14 cellular contexts compared by ENCODE assay signal in genomic region chr1:235330918-235331285, GRCh38. TPM values are rescaled to one million over a fixed set of nuclear protein-coding genes. Genes with fewer than 3 reads are reported as not detected.
DNase-seq lines count a peak whose midpoint lies in the region; ATAC-seq, FAIRE-seq and TF ChIP-seq lines count a peak whose summit lies in the region.
"Had no signal": no experiment of that assay in that cellular context is flagged by ENCODE, and none has a peak within 500 bp of the region (broad histone marks: within the 10 kb centered on the region; RNA-seq: fewer than 3 reads in every experiment).

No MANE protein-coding gene starts in this region.

- peak overlapping the region in 2 of 11 experiments; percentile 79 to 83; a peak in 2 of 22 replicates for H3K27ac ChIP-seq in BLaER1 treated with 17β-estradiol and CSF1 and Interleukin-3, amounts not matched to agents 10 nM and 100 nM
- H3K27ac ChIP-seq in HUES6 (ENCODE audit: low read depth, low read length), result no peak overlapping the region
- peak overlapping the region; percentile 97; the same call in 2 of the 3 replicates for H3K27ac ChIP-seq in K562 (ENCODE audit: extremely low read depth, low read depth, low read length)
- no peak overlapping the region for H3K27ac ChIP-seq in mucosa of rectum (ENCODE audit: low read depth in 2 of 2, low read length in 2 of 2)

- intact Hi-C loops in K562 (cut with micrococcal nuclease), result no loop called here

- no peaks in the 10 kb centered on the region for H3K9me1 ChIP-seq in K562 (ENCODE audit: control insufficient read depth, insufficient read depth, low read length)

- H3K9ac ChIP-seq in BLaER1 treated with 17β-estradiol and CSF1 and Interleukin-3, amounts not matched to agents 10 nM and 100 nM, result peak overlapping the region in 6 of 11 experiments; percentile 4 to 93 (median 86); a peak in 9 of 22 replicates
- no peak overlapping the region for H3K9ac ChIP-seq in HUES6 (ENCODE audit: low read length)
- H3K9ac ChIP-seq in K562 (ENCODE audit: insufficient read depth in 1 of 2, low read depth in 2 of 2, low read length in 2 of 2), result peak overlapping the region in 1 of 2 experiments; percentile 92; a peak in 3 of 4 replicates
- peak overlapping the region in 1 of 2 donors; percentile 29 for H3K9ac ChIP-seq in mucosa of rectum (ENCODE audit: low read depth in 1 of 2, low read length in 2 of 2)

- H3K4me3 ChIP-seq in BLaER1 treated with 17β-estradiol and CSF1 and Interleukin-3, amounts not matched to agents 10 nM and 100 nM, result peak overlapping the region in 7 of 10 experiments; percentile 69 to 86 (median 75); a peak in 8 of 20 replicates
- peak overlapping the region; percentile 84; the same call in 1 of the 2 replicates for H3K4me3 ChIP-seq in HUES6 (ENCODE audit: low read depth, low read length)
- peak overlapping the region; percentile 82 for H3K4me3 ChIP-seq in K562
- peak overlapping the region; percentile 26 to 43 for H3K4me3 ChIP-seq in mucosa of rectum (ENCODE audit: low read length in 2 of 2)
- H3K4me3 ChIP-seq: right atrium auricular region had no signal

- H3K79me2 ChIP-seq in K562 (ENCODE audit: control insufficient read depth, insufficient read depth, low read length), result peaks cover 91% of the 10 kb centered on the region

- no TSS peak for BruUV-seq in K562 (replicated peaks; lab: Mats Ljungman, UMichigan)

- in situ Hi-C loops in K562 (cut with MboI), result no loop called here

- CTCF ChIA-PET in K562 (lab: Yijun Ruan, JAX; ENCODE audit: low intra/inter-chr PET ratio), result no interaction called here

- peaks cover 17 to 69% (median 49%) of the 10 kb centered on the region in 11 experiments; a peak in 21 of 22 replicates for H4K20me1 ChIP-seq in BLaER1 treated with 17β-estradiol and CSF1 and Interleukin-3, amounts not matched to agents 10 nM and 100 nM
- H4K20me1 ChIP-seq in K562 (replicated peaks; ENCODE audit: control insufficient read depth, insufficient read depth, low read length), result no peaks in the 10 kb centered on the region

- ATAC-seq in K562, result no peak
- ATAC-seq in GM21825 (IDR thresholded peaks at IDR 0.05; ENCODE audit: unreplicated experiment), result no peak
- no peak for ATAC-seq in HG02840 (IDR thresholded peaks at IDR 0.05; ENCODE audit: low FRiP score, unreplicated experiment)
- no peak for ATAC-seq in GM21717 (IDR thresholded peaks at IDR 0.05; ENCODE audit: unreplicated experiment)
- ATAC-seq: activated CD4-positive, alpha-beta T cell treated with anti-CD3 and anti-CD28 coated beads for 36 hours; heart left ventricle; Right ventricle myocardium inferior had no signal

- FAIRE-seq in K562 (lab: Jason Lieb, UNC), result no peak
- FAIRE-seq: H54 had no signal

- POLR2A ChIA-PET in K562 (lab: Yijun Ruan, JAX), result interaction anchor here (0.6 to 1.7 kb wide), 5 partner anchors 9 to 84 kb away, joined by 3 to 4 read pairs (median 4); no protein-coding TSS in a partner anchor

- no peaks in the 10 kb centered on the region for H3K9me3 ChIP-seq in BLaER1 treated with 17β-estradiol and CSF1 and Interleukin-3, amounts not matched to agents 10 nM and 100 nM (replicated peaks in 1 of 11)
- no peaks in the 10 kb centered on the region for H3K9me3 ChIP-seq in HUES6 (ENCODE audit: control insufficient read depth, insufficient read depth, low read depth, low read length)
- no peaks in the 10 kb centered on the region for H3K9me3 ChIP-seq in K562 (replicated peaks; ENCODE audit: control insufficient read depth, insufficient read depth, low read depth, low read length)
- no peaks in the 10 kb centered on the region for H3K9me3 ChIP-seq in mucosa of rectum (ENCODE audit: control insufficient read depth in 2 of 2, low read length in 2 of 2)
- H3K9me3 ChIP-seq: heart left ventricle, right atrium auricular region, upper lobe of left lung had no signal

- H3K27me3 ChIP-seq in BLaER1 treated with 17β-estradiol and CSF1 and Interleukin-3, amounts not matched to agents 10 nM and 100 nM, result no peaks in the 10 kb centered on the region
- H3K27me3 ChIP-seq in HUES6 (ENCODE audit: control insufficient read depth, insufficient read depth, low read length) (no peaks in the 10 kb centered on the region), K562 (ENCODE audit: control insufficient read depth in 2 of 2, insufficient read depth in 2 of 2, low read length in 2 of 2) (no peaks in the 10 kb centered on the region), mucosa of rectum (ENCODE audit: control insufficient read depth in 2 of 2, insufficient read depth in 2 of 2, low read length in 2 of 2) (no peaks in the 10 kb centered on the region)
- H3K27me3 ChIP-seq: heart left ventricle, right atrium auricular region, upper lobe of left lung had no signal

- no peak for TF ChIP-seq EP300 in K562 (IDR thresholded peaks at IDR 0.05; ENCODE audit: low read length)

- no peak for TF ChIP-seq POLR2A in K562 (conservative IDR thresholded peaks at IDR 0.05)

- H3K36me3 ChIP-seq in BLaER1 treated with 17β-estradiol and CSF1 and Interleukin-3, amounts not matched to agents 10 nM and 100 nM, result peaks cover 9 to 39% (median 14%) of the 10 kb centered on the region in 11 experiments; a peak in 19 of 22 replicates
- peaks cover 18% of the 10 kb centered on the region for H3K36me3 ChIP-seq in HUES6 (ENCODE audit: control insufficient read depth, insufficient read depth, low read length)
- H3K36me3 ChIP-seq in K562 (ENCODE audit: control insufficient read depth, insufficient read depth, low read length), result peaks cover 32% of the 10 kb centered on the region
- no peaks in the 10 kb centered on the region for H3K36me3 ChIP-seq in mucosa of rectum (ENCODE audit: control insufficient read depth in 2 of 2, insufficient read depth in 2 of 2, low read length in 2 of 2)

- peaks cover 25 to 36% (median 32%) of the 10 kb centered on the region in 10 experiments for H3K4me1 ChIP-seq in BLaER1 treated with 17β-estradiol and CSF1 and Interleukin-3, amounts not matched to agents 10 nM and 100 nM
- H3K4me1 ChIP-seq in HUES6 (ENCODE audit: control insufficient read depth, insufficient read depth, low read length), result peaks cover 13% of the 10 kb centered on the region
- H3K4me1 ChIP-seq in K562 (replicated peaks in 1 of 2; ENCODE audit: control insufficient read depth in 2 of 2, insufficient read depth in 2 of 2, low read length in 2 of 2), result peaks cover 11 to 13% of the 10 kb centered on the region in 2 experiments; a peak in 3 of 5 replicates
- H3K4me1 ChIP-seq in mucosa of rectum (ENCODE audit: control insufficient read depth in 2 of 2, insufficient read depth in 2 of 2, low read length in 2 of 2), result peaks cover 7 to 18% of the 10 kb centered on the region in 2 donors

- DNase-seq in K562 (ENCODE audit: extremely low read depth in 1 of 4, low spot score in 3 of 4), result no peak
- no peak for DNase-seq in hippocampal formation (lab: John Stamatoyannopoulos, UW)
- DNase-seq: heart left ventricle, upper lobe of left lung had no signal

- TF ChIP-seq RAD21 in K562 (CRISPR knock-in tag; conservative IDR thresholded peaks at IDR 0.05 in 1 of 2, IDR thresholded peaks at IDR 0.05 in 1 of 2), result no peak

- 0 out of 2 replicates have a peak overlapping the region, but pooled peaks have one; percentile 41 for H2AFZ ChIP-seq in K562 (ENCODE audit: low read depth, low read length)

- TF ChIP-seq CTCF in K562 (IDR thresholded peaks at IDR 0.05 in 2 of 3, conservative IDR thresholded peaks at IDR 0.05 in 1 of 3; ENCODE audit: insufficient read depth in 2 of 3, low read depth in 1 of 3, low read length in 3 of 3), result no peak

- peak overlapping the region; percentile 78 to 98 (median 90) for H3K4me2 ChIP-seq in BLaER1 treated with 17β-estradiol and CSF1 and Interleukin-3, amounts not matched to agents 10 nM and 100 nM
- peak overlapping the region; percentile 98 for H3K4me2 ChIP-seq in K562 (ENCODE audit: insufficient read depth, low read length)

- WGBS in K562 (ENCODE audit: insufficient coverage, low coverage, missing lambda C conversion rate), result 27% methylated on average over 5 of the region's 5 CpGs

RNA-seq across cellular contexts. Expression of gene GGPS1, which starts 2.5 kb away (rescaled TPM):
- 7.8 and 28.4 TPM in 2 replicates for total RNA-seq in K562 (2011; cell fraction: chromatin; rRNA removed; ENCODE audit: low replicate concordance)
- total RNA-seq in K562 (2011; cell fraction: nucleolus; rRNA removed), result 5.3 and 8.7 TPM in 2 replicates
- total RNA-seq in K562 (2011; cell fraction: nucleoplasm; rRNA removed), result 15.0 and 24.5 TPM in 2 replicates
- total RNA-seq in K562 (2014; rRNA removed), result 18.8 and 29.7 TPM in 2 replicates
- total RNA-seq in K562 (2014; rRNA removed; fragmentation: Illumina TruSeq; extraction: Trizol), result 50.3 and 66.8 TPM in 2 replicates
- total RNA-seq in K562 (2015; rRNA removed; fragmentation: Illumina TruSeq; extraction: Trizol), result 35.6 and 36.7 TPM in 2 replicates
- 56.3 and 59.1 TPM in 2 replicates for total RNA-seq in K562 (2021)
- polyA plus RNA-seq in K562 (2011; rRNA removed), result 79.2 and 98.2 TPM in 2 replicates
- 25.8 and 49.3 TPM in 2 replicates for polyA plus RNA-seq in K562 (2011; cell fraction: cytosol; rRNA removed)
- polyA plus RNA-seq in K562 (2011; cell fraction: nucleus; rRNA removed), result 17.2 and 24.5 TPM in 2 replicates
- 39.7 and 48.5 TPM in 2 replicates for polyA plus RNA-seq in K562 (2012)
- polyA plus RNA-seq in K562 (2014; fragmentation: Illumina TruSeq; extraction: Trizol), result 70.4 and 72.1 TPM in 2 replicates
- 100 to 1,000 TPM in 1 of 2 experiments, 10 to 100 TPM in 1; 97.8 to 104 TPM for polyA plus RNA-seq in K562 (2014; fragmentation: Nextera tagmentation; extraction: Ambion mirVana)
- polyA plus RNA-seq in K562 (2014; rRNA removed), result 45.5 and 47.2 TPM in 2 replicates
- polyA minus RNA-seq in K562 (2011; rRNA and poly(A)+ RNA removed), result 53.9 and 65.6 TPM in 2 replicates
- 21.8 and 24.4 TPM in 2 replicates for polyA minus RNA-seq in K562 (2011; cell fraction: cytosol; rRNA and poly(A)+ RNA removed)
- 6.7 and 18.1 TPM in 2 replicates for polyA minus RNA-seq in K562 (2011; cell fraction: nucleus; rRNA and poly(A)+ RNA removed)

RNA-seq across cellular contexts. Expression of gene ARID4B, which starts 2.9 kb away (rescaled TPM):
- total RNA-seq in K562 (2011; cell fraction: chromatin; rRNA removed; ENCODE audit: low replicate concordance), result 87.6 and 197 TPM in 2 replicates
- 58.9 and 75.1 TPM in 2 replicates for total RNA-seq in K562 (2011; cell fraction: nucleolus; rRNA removed)
- 72.0 and 86.5 TPM in 2 replicates for total RNA-seq in K562 (2011; cell fraction: nucleoplasm; rRNA removed)
- total RNA-seq in K562 (2014; rRNA removed) (23.6 and 37.2 TPM in 2 replicates), K562 (2014; rRNA removed; fragmentation: Illumina TruSeq; extraction: Trizol) (37.9 and 42.9 TPM in 2 replicates), K562 (2015; rRNA removed; fragmentation: Illumina TruSeq; extraction: Trizol) (33.3 and 38.9 TPM in 2 replicates), K562 (2021) (24.2 and 24.4 TPM in 2 replicates)
- polyA plus RNA-seq in K562 (2011; rRNA removed) (12.3 and 17.7 TPM in 2 replicates), K562 (2014; fragmentation: Illumina TruSeq; extraction: Trizol) (16.9 and 18.5 TPM in 2 replicates), K562 (2014; fragmentation: Nextera tagmentation; extraction: Ambion mirVana) (10 to 100 TPM in 1 of 2 experiments, 1 to 10 TPM in 1; 8.4 to 11.8 TPM), K562 (2014; rRNA removed) (13.1 and 14.3 TPM in 2 replicates)
- 2.4 and 4.6 TPM in 2 replicates for polyA plus RNA-seq in K562 (2011; cell fraction: cytosol; rRNA removed)
- polyA plus RNA-seq in K562 (2011; cell fraction: nucleus; rRNA removed), result 22.1 and 25.6 TPM in 2 replicates
- polyA plus RNA-seq in K562 (2012), result 12.7 and 14.0 TPM in 2 replicates
- 50.5 and 54.9 TPM in 2 replicates for polyA minus RNA-seq in K562 (2011; rRNA and poly(A)+ RNA removed)
- 16.7 and 29.3 TPM in 2 replicates for polyA minus RNA-seq in K562 (2011; cell fraction: cytosol; rRNA and poly(A)+ RNA removed)
- 34.6 and 80.0 TPM in 2 replicates for polyA minus RNA-seq in K562 (2011; cell fraction: nucleus; rRNA and poly(A)+ RNA removed)

RNA-seq across cellular contexts. Expression of gene TBCE, which starts 36.3 kb away (rescaled TPM):
- total RNA-seq in K562 (2011; cell fraction: chromatin; rRNA removed; ENCODE audit: low replicate concordance), result 145 and 291 TPM in 2 replicates
- total RNA-seq in K562 (2011; cell fraction: nucleolus; rRNA removed), result 78.7 and 90.9 TPM in 2 replicates
- total RNA-seq in K562 (2011; cell fraction: nucleoplasm; rRNA removed), result 144 and 194 TPM in 2 replicates
- total RNA-seq in K562 (2014; rRNA removed) (60.0 and 63.6 TPM in 2 replicates), K562 (2014; rRNA removed; fragmentation: Illumina TruSeq; extraction: Trizol) (92.1 and 99.9 TPM in 2 replicates), K562 (2015; rRNA removed; fragmentation: Illumina TruSeq; extraction: Trizol) (78.3 and 87.9 TPM in 2 replicates), K562 (2021) (52.6 and 65.2 TPM in 2 replicates)
- polyA plus RNA-seq in K562 (2011; rRNA removed) (61.7 and 87.9 TPM in 2 replicates), K562 (2014; fragmentation: Illumina TruSeq; extraction: Trizol) (68.8 and 81.8 TPM in 2 replicates), K562 (2014; fragmentation: Nextera tagmentation; extraction: Ambion mirVana) (10 to 100 TPM; 59.0 to 89.8 TPM), K562 (2014; rRNA removed) (79.5 and 82.1 TPM in 2 replicates)
- polyA plus RNA-seq in K562 (2011; cell fraction: cytosol; rRNA removed), result 20.2 and 36.7 TPM in 2 replicates
- polyA plus RNA-seq in K562 (2011; cell fraction: nucleus; rRNA removed), result 52.8 and 66.0 TPM in 2 replicates
- 45.4 and 64.8 TPM in 2 replicates for polyA plus RNA-seq in K562 (2012)
- polyA minus RNA-seq in K562 (2011; rRNA and poly(A)+ RNA removed), result 77.0 and 80.4 TPM in 2 replicates
- 15.1 and 27.1 TPM in 2 replicates for polyA minus RNA-seq in K562 (2011; cell fraction: cytosol; rRNA and poly(A)+ RNA removed)
- polyA minus RNA-seq in K562 (2011; cell fraction: nucleus; rRNA and poly(A)+ RNA removed), result 46.2 and 58.9 TPM in 2 replicates
